ENCODE assay signal across 1 cellular context in genomic region chr1:8552820-8553397, GRCh38.
A peak's percentile ranks its signal among the peaks of the same experiment; 100 is the strongest.
TF ChIP-seq lines count a peak whose summit lies in the region.

No MANE protein-coding gene starts in this region.

TF ChIP-seq in HepG2, 621 proteins besides CTCF, POLR2A, EP300 and RAD21 (continued from another document):
- TF ChIP-seq ZNF780A (CRISPR knock-in tag; IDR thresholded peaks at IDR 0.05) (no peak), ELK4 (CRISPR knock-in tag; IDR thresholded peaks at IDR 0.05; ENCODE audit: borderline replicate concordance) (no peak), SNAPC2 (CRISPR knock-in tag; IDR thresholded peaks at IDR 0.05) (no peak), LBX2 (CRISPR knock-in tag; IDR thresholded peaks at IDR 0.05; ENCODE audit: borderline replicate concordance) (0 out of 2 replicates have a peak, but pooled peaks have one; percentile 38), SRY (CRISPR knock-in tag; IDR thresholded peaks at IDR 0.05) (no peak), CHCHD3 (CRISPR knock-in tag; IDR thresholded peaks at IDR 0.05) (0 out of 2 replicates have a peak, but pooled peaks have one; percentile 60)
